In the genomic region with DNA sequence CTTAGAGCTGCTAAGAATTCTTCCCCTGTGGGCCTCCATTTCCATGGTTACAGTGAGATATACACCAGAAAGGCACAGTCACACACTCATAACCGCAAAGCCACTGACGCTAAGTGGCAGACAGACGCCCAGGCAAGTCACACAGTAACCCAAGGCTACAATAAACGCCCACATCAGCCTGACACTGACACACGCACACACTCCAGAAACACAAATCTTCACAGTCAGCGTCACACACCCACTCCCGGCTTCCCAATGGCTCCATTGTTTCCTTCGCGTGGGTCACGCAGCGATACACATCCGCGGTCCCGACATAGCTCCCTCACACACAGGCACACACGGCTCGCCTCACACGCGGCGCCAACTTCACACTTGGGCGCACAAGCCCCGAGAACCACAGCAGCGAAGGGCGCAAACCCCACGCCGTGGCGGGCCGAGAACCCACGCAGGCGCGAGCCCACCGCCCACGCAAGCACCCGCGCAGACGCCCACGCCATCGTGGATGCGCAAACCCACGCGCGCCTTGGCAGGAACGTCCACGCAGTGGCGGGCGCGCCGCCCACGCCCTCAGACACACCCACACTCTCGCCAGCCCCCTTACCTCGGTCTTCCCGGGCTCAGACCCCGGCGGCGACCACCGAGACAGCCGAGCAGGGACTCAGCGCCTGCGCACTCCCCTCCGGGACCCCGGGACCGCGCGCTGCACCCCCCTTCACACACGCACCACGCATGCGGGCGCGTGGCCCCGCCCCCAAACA, we compare ENCODE assay signal across 1 cellular context.
TF ChIP-seq lines count a peak whose summit lies in the region.

Gene ZNF667 (minus strand): TSS at position 675 of the 758 bp plus-strand sequence. CDS start 14,975 bp downstream, outside the sequence.

TF ChIP-seq in GM23338, 12 proteins besides CTCF, POLR2A, EP300 and RAD21 (continued from another document):
- TF ChIP-seq, protein P1, sequence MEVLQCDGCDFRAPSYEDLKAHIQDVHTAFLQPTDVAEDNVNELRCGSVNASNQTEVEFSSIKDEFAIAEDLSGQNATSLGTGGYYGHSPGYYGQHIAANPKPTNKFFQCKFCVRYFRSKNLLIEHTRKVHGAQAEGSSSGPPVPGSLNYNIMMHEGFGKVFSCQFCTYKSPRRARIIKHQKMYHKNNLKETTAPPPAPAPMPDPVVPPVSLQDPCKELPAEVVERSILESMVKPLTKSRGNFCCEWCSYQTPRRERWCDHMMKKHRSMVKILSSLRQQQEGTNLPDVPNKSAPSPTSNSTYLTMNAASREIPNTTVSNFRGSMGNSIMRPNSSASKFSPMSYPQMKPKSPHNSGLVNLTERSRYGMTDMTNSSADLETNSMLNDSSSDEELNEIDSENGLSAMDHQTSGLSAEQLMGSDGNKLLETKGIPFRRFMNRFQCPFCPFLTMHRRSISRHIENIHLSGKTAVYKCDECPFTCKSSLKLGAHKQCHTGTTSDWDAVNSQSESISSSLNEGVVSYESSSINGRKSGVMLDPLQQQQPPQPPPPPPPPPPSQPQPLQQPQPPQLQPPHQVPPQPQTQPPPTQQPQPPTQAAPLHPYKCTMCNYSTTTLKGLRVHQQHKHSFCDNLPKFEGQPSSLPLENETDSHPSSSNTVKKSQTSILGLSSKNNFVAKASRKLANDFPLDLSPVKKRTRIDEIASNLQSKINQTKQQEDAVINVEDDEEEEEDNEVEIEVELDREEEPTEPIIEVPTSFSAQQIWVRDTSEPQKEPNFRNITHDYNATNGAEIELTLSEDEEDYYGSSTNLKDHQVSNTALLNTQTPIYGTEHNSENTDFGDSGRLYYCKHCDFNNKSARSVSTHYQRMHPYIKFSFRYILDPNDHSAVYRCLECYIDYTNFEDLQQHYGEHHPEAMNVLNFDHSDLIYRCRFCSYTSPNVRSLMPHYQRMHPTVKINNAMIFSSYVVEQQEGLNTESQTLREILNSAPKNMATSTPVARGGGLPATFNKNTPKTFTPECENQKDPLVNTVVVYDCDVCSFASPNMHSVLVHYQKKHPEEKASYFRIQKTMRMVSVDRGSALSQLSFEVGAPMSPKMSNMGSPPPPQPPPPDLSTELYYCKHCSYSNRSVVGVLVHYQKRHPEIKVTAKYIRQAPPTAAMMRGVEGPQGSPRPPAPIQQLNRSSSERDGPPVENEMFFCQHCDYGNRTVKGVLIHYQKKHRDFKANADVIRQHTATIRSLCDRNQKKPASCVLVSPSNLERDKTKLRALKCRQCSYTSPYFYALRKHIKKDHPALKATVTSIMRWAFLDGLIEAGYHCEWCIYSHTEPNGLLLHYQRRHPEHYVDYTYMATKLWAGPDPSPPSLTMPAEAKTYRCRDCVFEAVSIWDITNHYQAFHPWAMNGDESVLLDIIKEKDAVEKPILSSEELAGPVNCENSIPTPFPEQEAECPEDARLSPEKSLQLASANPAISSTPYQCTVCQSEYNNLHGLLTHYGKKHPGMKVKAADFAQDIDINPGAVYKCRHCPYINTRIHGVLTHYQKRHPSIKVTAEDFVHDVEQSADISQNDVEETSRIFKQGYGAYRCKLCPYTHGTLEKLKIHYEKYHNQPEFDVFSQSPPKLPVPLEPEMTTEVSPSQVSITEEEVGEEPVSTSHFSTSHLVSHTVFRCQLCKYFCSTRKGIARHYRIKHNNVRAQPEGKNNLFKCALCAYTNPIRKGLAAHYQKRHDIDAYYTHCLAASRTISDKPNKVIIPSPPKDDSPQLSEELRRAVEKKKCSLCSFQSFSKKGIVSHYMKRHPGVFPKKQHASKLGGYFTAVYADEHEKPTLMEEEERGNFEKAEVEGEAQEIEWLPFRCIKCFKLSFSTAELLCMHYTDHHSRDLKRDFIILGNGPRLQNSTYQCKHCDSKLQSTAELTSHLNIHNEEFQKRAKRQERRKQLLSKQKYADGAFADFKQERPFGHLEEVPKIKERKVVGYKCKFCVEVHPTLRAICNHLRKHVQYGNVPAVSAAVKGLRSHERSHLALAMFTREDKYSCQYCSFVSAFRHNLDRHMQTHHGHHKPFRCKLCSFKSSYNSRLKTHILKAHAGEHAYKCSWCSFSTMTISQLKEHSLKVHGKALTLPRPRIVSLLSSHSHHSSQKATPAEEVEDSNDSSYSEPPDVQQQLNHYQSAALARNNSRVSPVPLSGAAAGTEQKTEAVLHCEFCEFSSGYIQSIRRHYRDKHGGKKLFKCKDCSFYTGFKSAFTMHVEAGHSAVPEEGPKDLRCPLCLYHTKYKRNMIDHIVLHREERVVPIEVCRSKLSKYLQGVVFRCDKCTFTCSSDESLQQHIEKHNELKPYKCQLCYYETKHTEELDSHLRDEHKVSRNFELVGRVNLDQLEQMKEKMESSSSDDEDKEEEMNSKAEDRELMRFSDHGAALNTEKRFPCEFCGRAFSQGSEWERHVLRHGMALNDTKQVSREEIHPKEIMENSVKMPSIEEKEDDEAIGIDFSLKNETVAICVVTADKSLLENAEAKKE (CRISPR knock-in tag; IDR thresholded peaks at IDR 0.05) = no peak
- TF ChIP-seq EZH2phosphoT487 (IDR thresholded peaks at IDR 0.05; ENCODE audit: unreplicated experiment) (no peak), NANOG (IDR thresholded peaks at IDR 0.05; ENCODE audit: borderline replicate concordance) (no peak), ZNF114 (CRISPR knock-in tag; IDR thresholded peaks at IDR 0.05) (no peak), POLR2AphosphoS5 (IDR thresholded peaks at IDR 0.05; ENCODE audit: low read depth) (no peak; the same call in 1 of the 2 replicates), ZNF331 (CRISPR knock-in tag; IDR thresholded peaks at IDR 0.05; ENCODE audit: low read depth) (no peak), JUNB (IDR thresholded peaks at IDR 0.05; ENCODE audit: unreplicated experiment) (no peak)
- TF ChIP-seq, protein P2, sequence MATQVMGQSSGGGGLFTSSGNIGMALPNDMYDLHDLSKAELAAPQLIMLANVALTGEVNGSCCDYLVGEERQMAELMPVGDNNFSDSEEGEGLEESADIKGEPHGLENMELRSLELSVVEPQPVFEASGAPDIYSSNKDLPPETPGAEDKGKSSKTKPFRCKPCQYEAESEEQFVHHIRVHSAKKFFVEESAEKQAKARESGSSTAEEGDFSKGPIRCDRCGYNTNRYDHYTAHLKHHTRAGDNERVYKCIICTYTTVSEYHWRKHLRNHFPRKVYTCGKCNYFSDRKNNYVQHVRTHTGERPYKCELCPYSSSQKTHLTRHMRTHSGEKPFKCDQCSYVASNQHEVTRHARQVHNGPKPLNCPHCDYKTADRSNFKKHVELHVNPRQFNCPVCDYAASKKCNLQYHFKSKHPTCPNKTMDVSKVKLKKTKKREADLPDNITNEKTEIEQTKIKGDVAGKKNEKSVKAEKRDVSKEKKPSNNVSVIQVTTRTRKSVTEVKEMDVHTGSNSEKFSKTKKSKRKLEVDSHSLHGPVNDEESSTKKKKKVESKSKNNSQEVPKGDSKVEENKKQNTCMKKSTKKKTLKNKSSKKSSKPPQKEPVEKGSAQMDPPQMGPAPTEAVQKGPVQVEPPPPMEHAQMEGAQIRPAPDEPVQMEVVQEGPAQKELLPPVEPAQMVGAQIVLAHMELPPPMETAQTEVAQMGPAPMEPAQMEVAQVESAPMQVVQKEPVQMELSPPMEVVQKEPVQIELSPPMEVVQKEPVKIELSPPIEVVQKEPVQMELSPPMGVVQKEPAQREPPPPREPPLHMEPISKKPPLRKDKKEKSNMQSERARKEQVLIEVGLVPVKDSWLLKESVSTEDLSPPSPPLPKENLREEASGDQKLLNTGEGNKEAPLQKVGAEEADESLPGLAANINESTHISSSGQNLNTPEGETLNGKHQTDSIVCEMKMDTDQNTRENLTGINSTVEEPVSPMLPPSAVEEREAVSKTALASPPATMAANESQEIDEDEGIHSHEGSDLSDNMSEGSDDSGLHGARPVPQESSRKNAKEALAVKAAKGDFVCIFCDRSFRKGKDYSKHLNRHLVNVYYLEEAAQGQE (IDR thresholded peaks at IDR 0.05; ENCODE audit: unreplicated experiment) = no peak
TF ChIP-seq in GM23338: peak in this region for 0.
